ENCODE assay signal across 16 cellular contexts in genomic region chr12:112714166-112714565, GRCh38.
"Had no signal": no experiment of that assay in that cellular context is flagged by ENCODE, and none has a peak within 500 bp of the region (broad histone marks: within the 10 kb centered on the region; RNA-seq: fewer than 3 reads in every experiment).

No MANE protein-coding gene starts in this region.

- ATAC-seq: activated T-cell treated with anti-CD3 and anti-CD28 coated beads, Interleukin-2, amount 50 U/mL, for 4 hours; foreskin keratinocyte; heart right ventricle; pancreas had no signal

- H3K36me3 ChIP-seq: ascending aorta, heart right ventricle, left ventricle myocardium inferior, pancreas, stomach, thoracic aorta had no signal

- DNase-seq: activated B cell treated with CpG ODN at 0.5 μM for 24 hours; activated CD4-positive, alpha-beta T cell treated with anti-CD3 and anti-CD28 coated beads, Interleukin-2, amount 10 ng/mL, durations not matched to agents 7 days and 5 days; activated gamma-delta T cell; activated naive CD8-positive, alpha-beta T cell treated with anti-CD3 and anti-CD28 coated beads, Interleukin-2, amount 10 ng/mL, durations not matched to agents 7 days and 5 days; activated T-cell treated with anti-CD3 and anti-CD28 coated beads, Interleukin-2, amount 50 U/mL, for 4 hours; heart right ventricle; left ventricle myocardium inferior; pancreas; stimulated activated CD4-positive, alpha-beta T cell treated with anti-CD3 and anti-CD28 coated beads, Interleukin-4, amount 100 ng/mL, for 1 hour; stimulated activated CD8-positive, alpha-beta memory T cell treated with anti-CD3 and anti-CD28 coated beads, Interleukin-4, amount 100 ng/mL, for 48 hours; stomach had no signal

- H3K9me3 Mint-ChIP-seq: activated B cell treated with CpG ODN at 0.5 μM for 24 hours; activated CD4-positive, alpha-beta T cell treated with anti-CD3 and anti-CD28 coated beads, Interleukin-2, amount 10 ng/mL, durations not matched to agents 7 days and 5 days; activated naive CD8-positive, alpha-beta T cell treated with anti-CD3 and anti-CD28 coated beads, Interleukin-2, amount 10 ng/mL, durations not matched to agents 7 days and 5 days; activated T-cell treated with anti-CD3 and anti-CD28 coated beads, Interleukin-2, amount 50 U/mL, for 4 hours; T-helper 1 cell treated with Interleukin-12 subunit alpha and Interleukin-12 subunit beta and Interleukin-4 antibody, amounts not matched to agents 30 μg/mL and 1 μg/mL, for 36 hours had no signal

- H3K4me1 ChIP-seq: ascending aorta, foreskin keratinocyte, heart right ventricle, left ventricle myocardium inferior, pancreas, stomach had no signal

- H3K4me3 ChIP-seq: ascending aorta, dorsolateral prefrontal cortex, heart right ventricle, left ventricle myocardium inferior, pancreas, stomach, thoracic aorta had no signal

- H3K27ac Mint-ChIP-seq: activated B cell treated with CpG ODN at 0.5 μM for 24 hours; activated CD4-positive, alpha-beta T cell treated with anti-CD3 and anti-CD28 coated beads, Interleukin-2, amount 10 ng/mL, durations not matched to agents 7 days and 5 days; activated naive CD8-positive, alpha-beta T cell treated with anti-CD3 and anti-CD28 coated beads, Interleukin-2, amount 10 ng/mL, durations not matched to agents 7 days and 5 days; T-helper 1 cell treated with Interleukin-12 subunit alpha and Interleukin-12 subunit beta and Interleukin-4 antibody, amounts not matched to agents 30 μg/mL and 1 μg/mL, for 36 hours had no signal

- H3K36me3 Mint-ChIP-seq: activated naive CD8-positive, alpha-beta T cell treated with anti-CD3 and anti-CD28 coated beads, Interleukin-2, amount 10 ng/mL, durations not matched to agents 7 days and 5 days had no signal

- H3K4me3 Mint-ChIP-seq: activated B cell treated with CpG ODN at 0.5 μM for 24 hours; activated CD4-positive, alpha-beta T cell treated with anti-CD3 and anti-CD28 coated beads, Interleukin-2, amount 10 ng/mL, durations not matched to agents 7 days and 5 days; activated naive CD8-positive, alpha-beta T cell treated with anti-CD3 and anti-CD28 coated beads, Interleukin-2, amount 10 ng/mL, durations not matched to agents 7 days and 5 days; activated T-cell treated with anti-CD3 and anti-CD28 coated beads, Interleukin-2, amount 50 U/mL, for 4 hours; T-helper 1 cell treated with Interleukin-12 subunit alpha and Interleukin-12 subunit beta and Interleukin-4 antibody, amounts not matched to agents 30 μg/mL and 1 μg/mL, for 36 hours had no signal

- H3K27me3 ChIP-seq: ascending aorta, dorsolateral prefrontal cortex, pancreas had no signal

- H3K27me3 Mint-ChIP-seq: activated CD4-positive, alpha-beta T cell treated with anti-CD3 and anti-CD28 coated beads, Interleukin-2, amount 10 ng/mL, durations not matched to agents 7 days and 5 days had no signal

- H3K4me1 Mint-ChIP-seq: activated B cell treated with CpG ODN at 0.5 μM for 24 hours; activated naive CD8-positive, alpha-beta T cell treated with anti-CD3 and anti-CD28 coated beads, Interleukin-2, amount 10 ng/mL, durations not matched to agents 7 days and 5 days had no signal

- H3K27ac ChIP-seq: ascending aorta, foreskin keratinocyte, heart right ventricle, left ventricle myocardium inferior, pancreas, stomach, thoracic aorta had no signal
